In genomic region chr13:106212436-106213010, GRCh38 we compare ENCODE assay signal across 1 cellular context.
TF ChIP-seq lines count a peak whose summit lies in the region.

No MANE protein-coding gene starts in this region.

TF ChIP-seq in H1, 55 proteins besides CTCF, POLR2A, EP300 and RAD21:
- TF ChIP-seq HDAC6 (IDR thresholded peaks at IDR 0.05; ENCODE audit: low read depth, low read length) (no peak), PHF8 (conservative IDR thresholded peaks at IDR 0.05; ENCODE audit: low read depth, low read length) (no peak), CBX5 (IDR thresholded peaks at IDR 0.05; ENCODE audit: low read depth, low read length) (no peak), SP2 (IDR thresholded peaks at IDR 0.05; ENCODE audit: low read length) (no peak), NRF1 (IDR thresholded peaks at IDR 0.05; ENCODE audit: low read depth, low read length) (no peak), SP4 (IDR thresholded peaks at IDR 0.05; ENCODE audit: low read length) (no peak), ATF2 (IDR thresholded peaks at IDR 0.05; ENCODE audit: low read length) (no peak), RFX5 (IDR thresholded peaks at IDR 0.05; ENCODE audit: borderline replicate concordance, low read depth, low read length) (no peak), HDAC2 (IDR thresholded peaks at IDR 0.05; ENCODE audit: borderline replicate concordance in 1 of 2, low read depth in 2 of 2, low read length in 2 of 2) (no peak), TCF12 (IDR thresholded peaks at IDR 0.05; ENCODE audit: low read depth, low read length) (no peak), BRCA1 (IDR thresholded peaks at IDR 0.05; ENCODE audit: low read depth, low read length) (no peak), BACH1 (IDR thresholded peaks at IDR 0.05; ENCODE audit: low read length) (no peak), CREB1 (IDR thresholded peaks at IDR 0.05) (no peak), CBX8 (IDR thresholded peaks at IDR 0.05; ENCODE audit: borderline replicate concordance, low read depth, low read length) (no peak), KDM1A (IDR thresholded peaks at IDR 0.05; ENCODE audit: borderline replicate concordance, low read length) (no peak)
